Comparison of ENCODE assay signal across 1 cellular context in the genomic region with DNA sequence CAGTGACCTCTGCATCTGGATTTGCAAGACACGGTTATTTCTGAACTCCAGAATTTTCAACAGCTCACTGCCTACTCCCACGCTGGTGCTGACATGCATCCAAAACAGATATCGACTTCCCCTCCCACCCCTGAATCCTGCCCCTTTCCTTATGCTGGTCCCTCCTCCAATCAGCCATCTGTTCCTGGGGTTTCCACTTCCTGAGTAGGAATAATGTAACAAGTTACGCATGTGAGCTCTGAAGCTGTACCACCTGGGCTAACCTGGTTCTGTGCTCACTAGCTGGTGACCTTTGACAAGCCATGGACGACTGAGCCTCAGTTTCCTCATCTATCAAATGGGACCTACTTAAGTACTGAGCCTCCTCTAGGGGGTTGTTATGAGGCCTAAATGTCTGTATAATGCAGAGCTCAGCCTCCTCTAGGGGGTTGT.
TF ChIP-seq lines count a peak whose summit lies in the region.

No MANE protein-coding gene starts in this region.

TF ChIP-seq in H1, 55 proteins besides CTCF, POLR2A, EP300 and RAD21:
- no peak for TF ChIP-seq GABPA (IDR thresholded peaks at IDR 0.05; ENCODE audit: borderline replicate concordance, insufficient read depth, low read length)
- TF ChIP-seq YY1 (IDR thresholded peaks at IDR 0.05; ENCODE audit: low read depth, low read length): no peak
- TF ChIP-seq SP4 (IDR thresholded peaks at IDR 0.05; ENCODE audit: low read length): no peak
- no peak for TF ChIP-seq TBP (IDR thresholded peaks at IDR 0.05; ENCODE audit: low read depth, low read length)
- TF ChIP-seq CBX8 (IDR thresholded peaks at IDR 0.05; ENCODE audit: borderline replicate concordance, low read depth, low read length): no peak
- TF ChIP-seq ATF3 (IDR thresholded peaks at IDR 0.05; ENCODE audit: insufficient read depth, low read depth, low read length): no peak
- no peak for TF ChIP-seq MAFK (IDR thresholded peaks at IDR 0.05; ENCODE audit: low read depth, low read length)
- TF ChIP-seq EGR1 (IDR thresholded peaks at IDR 0.05; ENCODE audit: borderline replicate concordance, low read depth, low read length): no peak
- no peak for TF ChIP-seq KDM4A (IDR thresholded peaks at IDR 0.05; ENCODE audit: low read depth, low read length, severe bottlenecking)
- TF ChIP-seq CTBP2 (IDR thresholded peaks at IDR 0.05; ENCODE audit: borderline replicate concordance, insufficient read depth, insufficient read length, low read length): no peak
- TF ChIP-seq CHD7 (IDR thresholded peaks at IDR 0.05; ENCODE audit: insufficient replicate concordance, low read length): no peak
- no peak for TF ChIP-seq RNF2 (IDR thresholded peaks at IDR 0.05; ENCODE audit: borderline replicate concordance, low read depth, low read length, missing control alignments, poor library complexity, severe bottlenecking)
- TF ChIP-seq TCF12 (IDR thresholded peaks at IDR 0.05; ENCODE audit: low read depth, low read length): no peak
- no peak for TF ChIP-seq SIX5 (IDR thresholded peaks at IDR 0.05; ENCODE audit: low read depth, low read length)
- no peak for TF ChIP-seq SUZ12 (IDR thresholded peaks at IDR 0.05; ENCODE audit: low read length)
- no peak for TF ChIP-seq SAP30 (IDR thresholded peaks at IDR 0.05; ENCODE audit: insufficient read depth, insufficient replicate concordance, low read length)
- TF ChIP-seq SIRT6 (IDR thresholded peaks at IDR 0.05; ENCODE audit: low read length): no peak
- no peak for TF ChIP-seq FOSL1 (IDR thresholded peaks at IDR 0.05; ENCODE audit: insufficient read depth, low read depth, low read length)
- no peak for TF ChIP-seq BRCA1 (IDR thresholded peaks at IDR 0.05; ENCODE audit: low read depth, low read length)
TF ChIP-seq in H1: peak in this region for 0.
